Comparison of ENCODE assay signal across 8 cellular contexts in genomic region chr16:4392382-4393242, GRCh38. TPM values are rescaled to one million over a fixed set of nuclear protein-coding genes. Genes with fewer than 3 reads are reported as not detected.
DNase-seq lines count a peak whose midpoint lies in the region; ATAC-seq lines count a peak whose summit lies in the region.

No MANE protein-coding gene starts in this region.

- peak overlapping the region in 18 of 21 experiments; percentile 9 to 81 (median 58) for H3K27ac ChIP-seq in skin epidermis

- no peak overlapping the region for H3K4me3 Mint-ChIP-seq in activated naive CD8-positive, alpha-beta T cell treated with anti-CD3 and anti-CD28 coated beads, Interleukin-2, amount 50 U/mL, for 24 hours

- intact Hi-C loops in left ventricle myocardium superior (cut with micrococcal nuclease), result no loop called here

- no peaks in the 10 kb centered on the region for H3K4me1 Mint-ChIP-seq in activated naive CD8-positive, alpha-beta T cell treated with anti-CD3 and anti-CD28 coated beads, Interleukin-2, amount 50 U/mL, for 24 hours

- DNase-seq in HCEC 1CT, result peak; percentile 61
- no peak for DNase-seq in activated naive CD8-positive, alpha-beta T cell treated with anti-CD3 and anti-CD28 coated beads, Interleukin-2, amount 50 U/mL, for 24 hours
- DNase-seq in left ventricle myocardium superior, result peak; percentile 59
- no peak for DNase-seq in effector CD4-positive, alpha-beta T cell
- no peak for DNase-seq in cerebellar nuclear complex (lab: John Stamatoyannopoulos, UW)

- H3K36me3 Mint-ChIP-seq in activated naive CD8-positive, alpha-beta T cell treated with anti-CD3 and anti-CD28 coated beads, Interleukin-2, amount 50 U/mL, for 24 hours (ENCODE audit: low read depth), result peaks cover 6% of the 10 kb centered on the region

- ATAC-seq in activated naive CD8-positive, alpha-beta T cell treated with anti-CD3 and anti-CD28 coated beads, Interleukin-2, amount 50 U/mL, for 24 hours, result no peak
- ATAC-seq in left ventricle myocardium superior (peak; percentile 42), GM18907 (IDR thresholded peaks at IDR 0.05; ENCODE audit: unreplicated experiment) (no peak), HG02588 (IDR thresholded peaks at IDR 0.05; ENCODE audit: unreplicated experiment) (no peak)

- H3K4me3 ChIP-seq in skin epidermis, result no peak overlapping the region

- no peaks in the 10 kb centered on the region for H3K9me3 Mint-ChIP-seq in activated naive CD8-positive, alpha-beta T cell treated with anti-CD3 and anti-CD28 coated beads, Interleukin-2, amount 50 U/mL, for 24 hours

- H3K27ac Mint-ChIP-seq in activated naive CD8-positive, alpha-beta T cell treated with anti-CD3 and anti-CD28 coated beads, Interleukin-2, amount 50 U/mL, for 24 hours, result peak overlapping the region; percentile 49

- no peaks in the 10 kb centered on the region for H3K27me3 Mint-ChIP-seq in activated naive CD8-positive, alpha-beta T cell treated with anti-CD3 and anti-CD28 coated beads, Interleukin-2, amount 50 U/mL, for 24 hours

RNA-seq across cellular contexts. Expression of gene VASN, which starts 21.0 kb away (rescaled TPM):
- total RNA-seq in left ventricle myocardium superior, result 4.3 TPM

RNA-seq across cellular contexts. Expression of gene CORO7, which starts 23.8 kb away (rescaled TPM):
- 10.1 TPM for total RNA-seq in left ventricle myocardium superior

RNA-seq across cellular contexts. Expression of gene DNAJA3, which starts 33.1 kb away (rescaled TPM):
- total RNA-seq in left ventricle myocardium superior, result 83.9 TPM

RNA-seq across cellular contexts. Expression of gene PAM16, which starts 41.5 kb away (rescaled TPM):
- total RNA-seq in left ventricle myocardium superior, result 70.0 TPM

Comparison
In these comparisons a context has a peak if more than half of its experiments do, and no peak if none do; other contexts are left out.
1. DNase-seq: peak in HCEC 1CT (single experiment) and left ventricle myocardium superior (single experiment); none in activated naive CD8-positive, alpha-beta T cell treated with anti-CD3 and anti-CD28 coated beads, Interleukin-2, amount 50 U/mL, for 24 hours (single experiment), effector CD4-positive, alpha-beta T cell (single experiment) and cerebellar nuclear complex (0 of 2).